ENCODE assay signal across 19 cellular contexts in the genomic region with DNA sequence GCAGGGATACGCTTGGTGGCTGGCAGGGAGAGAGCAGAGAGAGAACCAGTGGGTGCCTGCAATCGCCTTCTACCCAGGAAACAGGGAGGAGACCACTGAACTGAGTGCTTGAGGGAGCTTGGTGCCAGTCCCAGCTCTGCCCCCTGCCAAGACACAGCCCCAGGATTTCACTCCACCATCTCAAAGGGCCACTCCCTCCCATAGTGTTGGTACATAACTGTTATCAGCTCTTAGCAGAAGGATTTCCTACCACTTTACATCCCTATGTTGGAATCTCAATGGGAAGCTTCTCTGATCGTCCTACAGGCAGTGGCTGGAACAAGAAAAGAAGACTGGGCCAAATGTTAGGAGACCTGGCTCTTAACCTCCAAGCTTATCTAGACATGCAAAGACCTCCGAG.
"Had no signal": no experiment of that assay in that cellular context is flagged by ENCODE, and none has a peak within 500 bp of the region (broad histone marks: within the 10 kb centered on the region; RNA-seq: fewer than 3 reads in every experiment).

No MANE protein-coding gene starts in this region.

- H3K4me3 Mint-ChIP-seq: activated naive CD4-positive, alpha-beta T cell treated with anti-CD3 and anti-CD28 coated beads for 36 hours; activated T-cell treated with anti-CD3 and anti-CD28 coated beads, Interleukin-2, amount 50 U/mL, for 4 hours; memory B cell; WTC11 had no signal

- DNase-seq: activated CD8-positive, alpha-beta memory T cell treated with anti-CD3 and anti-CD28 coated beads, Interleukin-2, amount 50 U/mL, for 48 hours; activated naive CD4-positive, alpha-beta T cell treated with anti-CD3 and anti-CD28 coated beads for 36 hours; activated T-cell treated with anti-CD3 and anti-CD28 coated beads, Interleukin-2, amount 50 U/mL, for 4 hours; anterior cingulate cortex; brain microvascular endothelial cell; central memory CD4-positive, alpha-beta T cell; colonic mucosa; dorsolateral prefrontal cortex; esophagus squamous epithelium; hypothalamus; mucosa of descending colon; nucleus accumbens; spleen; stimulated activated CD4-positive, alpha-beta T cell treated with anti-CD3 and anti-CD28 coated beads, Interleukin-4, amount 100 ng/mL, for 1 hour; stimulated activated naive CD4-positive, alpha-beta T cell treated with Interleukin-2 at 50 U/mL for 16 hours had no signal

- ATAC-seq: activated T-cell treated with anti-CD3 and anti-CD28 coated beads, Interleukin-2, amount 50 U/mL, for 4 hours; gastroesophageal sphincter; mucosa of descending colon; SK-N-SH treated with all-trans-retinoic acid at 6 μM for 48 hours; WTC11 had no signal

- H3K27ac ChIP-seq: brain microvascular endothelial cell, colonic mucosa, esophagus squamous epithelium, spleen had no signal

- H3K27ac Mint-ChIP-seq: activated naive CD4-positive, alpha-beta T cell treated with anti-CD3 and anti-CD28 coated beads for 36 hours; memory B cell; WTC11 had no signal

- H3K27me3 Mint-ChIP-seq: memory B cell had no signal

- H3K9me3 Mint-ChIP-seq: activated naive CD4-positive, alpha-beta T cell treated with anti-CD3 and anti-CD28 coated beads for 36 hours; activated T-cell treated with anti-CD3 and anti-CD28 coated beads, Interleukin-2, amount 50 U/mL, for 4 hours; memory B cell; WTC11 had no signal

- H3K27me3 ChIP-seq: brain microvascular endothelial cell, colonic mucosa, dorsolateral prefrontal cortex, esophagus squamous epithelium, gastroesophageal sphincter, spleen had no signal

- H3K9me3 ChIP-seq: colonic mucosa, esophagus squamous epithelium, gastroesophageal sphincter, mucosa of descending colon, spleen had no signal

- H3K4me3 ChIP-seq: colonic mucosa, dorsolateral prefrontal cortex, esophagus squamous epithelium, gastroesophageal sphincter, mucosa of descending colon, spleen had no signal

- H3K36me3 ChIP-seq: brain microvascular endothelial cell, colonic mucosa, esophagus squamous epithelium, gastroesophageal sphincter had no signal

- H3K4me1 ChIP-seq: colonic mucosa had no signal
